In the genomic region with DNA sequence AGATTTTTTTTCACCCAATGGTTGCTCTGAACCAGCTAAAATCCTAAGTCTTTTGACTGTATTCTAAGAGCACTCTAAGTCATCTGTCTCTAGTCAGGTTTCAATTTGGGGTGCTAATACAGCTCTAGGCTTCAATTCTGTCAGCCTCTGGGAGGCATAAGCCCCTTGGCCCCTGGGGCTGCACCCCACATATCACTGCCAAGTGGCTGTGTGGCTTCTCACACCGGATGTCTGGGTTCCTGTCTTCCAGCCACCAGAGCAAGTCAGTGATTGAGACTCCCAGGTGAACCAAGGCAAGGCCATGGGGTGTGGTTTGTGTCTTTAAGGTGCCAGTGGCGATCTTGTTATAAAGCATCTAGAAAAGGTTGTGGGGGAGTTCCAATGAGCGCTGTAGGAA, we compare ENCODE assay signal across 14 cellular contexts.
DNase-seq lines count a peak whose midpoint lies in the region; ATAC-seq and TF ChIP-seq lines count a peak whose summit lies in the region.
"Had no signal": no experiment of that assay in that cellular context is flagged by ENCODE, and none has a peak within 500 bp of the region (broad histone marks: within the 10 kb centered on the region; RNA-seq: fewer than 3 reads in every experiment).

No MANE protein-coding gene starts in this region.

- 51 to 55% methylated on average over 3 of the region's 3 CpGs for WGBS in heart right ventricle, 2 donors

- H3K9me3 Mint-ChIP-seq in immature natural killer cell (peaks cover 0 to 2% (median 0%) of the 10 kb centered on the region in 6 donors), type B pancreatic cell (no peaks in the 10 kb centered on the region)
- H3K9me3 Mint-ChIP-seq: stimulated activated memory B cell treated with anti-CD40 and anti-IgM and Interleukin-4, amounts not matched to agents 10 μg/mL and 1 μg/mL and 100 μg/mL, for 72 hours; T-helper 1 cell treated with Interleukin-12 subunit alpha and Interleukin-12 subunit beta and Interleukin-4 antibody, amounts not matched to agents 30 μg/mL and 1 μg/mL, for 36 hours had no signal

- DNase-seq in heart right ventricle, result no peak
- DNase-seq in Right ventricle myocardium inferior (ENCODE audit: missing footprints), result no peak
- DNase-seq in LNCaP clone FGC (ENCODE audit: low read depth), result no peak
- peak; percentile 7 to 21 (median 18) for DNase-seq in immature natural killer cell
- no peak for DNase-seq in type B pancreatic cell (ENCODE audit: extremely low spot score, unreplicated experiment)
- DNase-seq: AML-193, amniotic stem cell, GF-D8 had no signal

- H3K4me3 ChIP-seq in heart right ventricle (no peak overlapping the region), LNCaP clone FGC (ENCODE audit: low read depth, low read length) (peak overlapping the region; percentile 23; the same call in 1 of the 2 replicates)
- H3K4me3 ChIP-seq: smooth muscle cell had no signal

- H3K9me3 ChIP-seq in heart right ventricle, result no peaks in the 10 kb centered on the region

- ATAC-seq in heart right ventricle (peak in 1 of 8 donors; percentile 4), Right ventricle myocardium inferior (no peak), HG02623 (IDR thresholded peaks at IDR 0.05; ENCODE audit: unreplicated experiment) (no peak), HG03159 (IDR thresholded peaks at IDR 0.05; ENCODE audit: unreplicated experiment) (no peak)
- ATAC-seq: stimulated activated memory B cell treated with anti-CD40 and anti-IgM and Interleukin-4, amounts not matched to agents 10 μg/mL and 1 μg/mL and 100 μg/mL, for 72 hours had no signal

- H3K36me3 ChIP-seq in heart right ventricle, result peaks cover 0 to 98% (median 18%) of the 10 kb centered on the region in 9 donors

- intact Hi-C loops in heart right ventricle (cut with DNase I), result loop anchor here in 7 of 10 donors (5.0 to 10.0 kb wide), 7 partner anchors 52 to 622 kb away; a partner anchor contains a TSS
- intact Hi-C loops in Right ventricle myocardium inferior (cut with DNase I), result loop anchor here (5.0 kb wide), 2 partner anchors 154 to 404 kb away; no protein-coding TSS in a partner anchor

- H3K27ac ChIP-seq in heart right ventricle, result peak overlapping the region in 8 of 10 donors; percentile 4 to 60 (median 48)

- H3K4me3 Mint-ChIP-seq in immature natural killer cell (no peak overlapping the region), type B pancreatic cell (peak overlapping the region; percentile 74)
- H3K4me3 Mint-ChIP-seq: IgD-negative memory B cell; stimulated activated memory B cell treated with anti-CD40 and anti-IgM and Interleukin-4, amounts not matched to agents 10 μg/mL and 1 μg/mL and 100 μg/mL, for 72 hours; T-helper 1 cell treated with Interleukin-12 subunit alpha and Interleukin-12 subunit beta and Interleukin-4 antibody, amounts not matched to agents 30 μg/mL and 1 μg/mL, for 36 hours had no signal

- H3K36me3 Mint-ChIP-seq in immature natural killer cell (peaks cover 23 to 61% (median 42%) of the 10 kb centered on the region in 3 donors), type B pancreatic cell (peaks cover 41% of the 10 kb centered on the region)

- peaks cover 24 to 35% of the 10 kb centered on the region in 2 donors for H3K4me1 Mint-ChIP-seq in immature natural killer cell
- H3K4me1 Mint-ChIP-seq in type B pancreatic cell (ENCODE audit: unreplicated experiment), result peaks cover 40% of the 10 kb centered on the region

- H3K27ac Mint-ChIP-seq in immature natural killer cell, result peak overlapping the region in 1 of 6 donors; percentile 46
- peak overlapping the region; percentile 90 for H3K27ac Mint-ChIP-seq in type B pancreatic cell
- H3K27ac Mint-ChIP-seq: stimulated activated memory B cell treated with anti-CD40 and anti-IgM and Interleukin-4, amounts not matched to agents 10 μg/mL and 1 μg/mL and 100 μg/mL, for 72 hours; T-helper 1 cell treated with Interleukin-12 subunit alpha and Interleukin-12 subunit beta and Interleukin-4 antibody, amounts not matched to agents 30 μg/mL and 1 μg/mL, for 36 hours had no signal

- H3K4me1 ChIP-seq in heart right ventricle, result peaks cover 0 to 42% (median 23%) of the 10 kb centered on the region in 9 donors

- H3K27me3 ChIP-seq in heart right ventricle, result no peaks in the 10 kb centered on the region

- TF ChIP-seq CTCF in heart right ventricle (IDR thresholded peaks at IDR 0.05) (no peak), LNCaP clone FGC (IDR thresholded peaks at IDR 0.05; ENCODE audit: control insufficient read depth, extremely low read depth, insufficient read depth) (no peak), type B pancreatic cell (conservative IDR thresholded peaks at IDR 0.05) (no peak)

- H3K27me3 Mint-ChIP-seq in immature natural killer cell (ENCODE audit: low read depth in 3 of 3), result peaks cover 0 to 2% (median 2%) of the 10 kb centered on the region in 3 donors
- H3K27me3 Mint-ChIP-seq in type B pancreatic cell, result no peaks in the 10 kb centered on the region
- H3K27me3 Mint-ChIP-seq: IgD-negative memory B cell; stimulated activated memory B cell treated with anti-CD40 and anti-IgM and Interleukin-4, amounts not matched to agents 10 μg/mL and 1 μg/mL and 100 μg/mL, for 72 hours had no signal

Comparison
In these comparisons a context has a peak if more than half of its experiments do, and no peak if none do; other contexts are left out.
1. DNase-seq: peak in immature natural killer cell (3 of 3); none in heart right ventricle (0 of 2), Right ventricle myocardium inferior (single experiment), LNCaP clone FGC (single experiment) and type B pancreatic cell (single experiment).